Comparison of ENCODE assay signal across 18 cellular contexts in the genomic region with DNA sequence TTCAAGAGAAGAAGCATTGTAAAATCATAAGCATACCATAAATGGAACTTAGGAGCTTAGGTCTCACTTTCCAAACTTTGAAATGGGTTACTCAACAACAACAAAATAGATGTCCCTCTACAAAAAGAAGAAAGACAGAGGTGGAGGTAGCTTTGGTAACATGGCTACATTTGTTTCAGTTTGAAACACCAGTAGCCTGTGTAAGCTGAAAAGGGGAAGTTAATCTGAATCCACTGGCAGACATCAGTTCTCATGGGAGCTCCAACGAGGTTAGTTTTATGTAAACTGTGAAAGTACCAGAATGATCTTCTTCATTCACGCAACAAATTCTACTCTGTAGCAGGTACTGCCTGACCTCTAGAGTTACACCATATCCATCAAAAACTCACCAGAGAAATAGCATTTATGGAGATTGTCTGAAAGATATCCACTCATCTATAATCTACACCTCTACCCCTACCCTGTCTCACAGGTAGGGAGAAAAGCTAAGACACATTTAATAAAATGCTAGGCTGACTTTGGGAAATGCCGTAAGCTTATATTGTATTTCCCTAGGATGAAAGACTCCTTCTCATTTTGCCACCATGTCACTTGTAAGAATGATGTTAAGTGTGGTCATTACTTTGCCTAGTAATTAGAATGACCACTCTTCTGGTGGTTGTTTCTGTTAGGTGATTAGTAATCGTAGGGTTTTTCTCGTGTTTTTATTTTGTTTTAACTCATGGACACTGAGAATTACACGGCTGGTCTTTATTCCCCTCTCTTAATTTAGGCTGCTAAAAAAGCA.
DNase-seq lines count a peak whose midpoint lies in the region; ATAC-seq and TF ChIP-seq lines count a peak whose summit lies in the region.
"Had no signal": no experiment of that assay in that cellular context is flagged by ENCODE, and none has a peak within 500 bp of the region (broad histone marks: within the 10 kb centered on the region; RNA-seq: fewer than 3 reads in every experiment).

No MANE protein-coding gene starts in this region.

- H3K27me3 ChIP-seq in Karpas-422 (ENCODE audit: low read length) (no peaks in the 10 kb centered on the region), GM23248 (replicated peaks; ENCODE audit: insufficient read depth) (no peaks in the 10 kb centered on the region), adrenal gland (no peaks in the 10 kb centered on the region), esophagus muscularis mucosa (no peaks in the 10 kb centered on the region)
- H3K27me3 ChIP-seq: gastroesophageal sphincter had no signal

- TF ChIP-seq CTCF in GM20000 (IDR thresholded peaks at IDR 0.05; ENCODE audit: extremely low read depth, missing control alignments) (no peak), adrenal gland (IDR thresholded peaks at IDR 0.05) (no peak), esophagus muscularis mucosa (IDR thresholded peaks at IDR 0.05) (no peak)

- no peaks in the 10 kb centered on the region for H3F3A ChIP-seq in GM23248 (ENCODE audit: insufficient read depth)

- peaks cover 6% of the 10 kb centered on the region for H3K4me1 ChIP-seq in Karpas-422 (ENCODE audit: low read length)
- no peaks in the 10 kb centered on the region for H3K4me1 ChIP-seq in GM23248 (ENCODE audit: insufficient read depth)
- H3K4me1 ChIP-seq in adrenal gland (replicated peaks in 1 of 2): no peaks in the 10 kb centered on the region
- no peaks in the 10 kb centered on the region for H3K4me1 ChIP-seq in esophagus muscularis mucosa
- H3K4me1 ChIP-seq: gastroesophageal sphincter, left ventricle myocardium inferior, parathyroid adenoma had no signal

- H3K4me3 ChIP-seq in Karpas-422 (ENCODE audit: low read length) (no peak overlapping the region), GM23248 (no peak overlapping the region), adrenal gland (no peak overlapping the region), esophagus muscularis mucosa (no peak overlapping the region)
- H3K4me3 ChIP-seq: gastroesophageal sphincter, left ventricle myocardium inferior, thoracic aorta had no signal

- in situ Hi-C loops in GM23248 (cut with MboI): no loop called here

- peak; percentile 59 for DNase-seq in GM20000 (ENCODE audit: low spot score)
- peak; percentile 65 for DNase-seq in Karpas-422
- DNase-seq in GM23248: no peak
- no peak for DNase-seq in iPS-NIHi11 (ENCODE audit: low spot score)
- no peak for DNase-seq in adrenal gland
- no peak for DNase-seq in esophagus muscularis mucosa (ENCODE audit: extremely low spot score)
- DNase-seq: activated CD4-positive, alpha-beta T cell treated with anti-CD3 and anti-CD28 coated beads for 1 hour; activated naive CD4-positive, alpha-beta T cell treated with anti-CD3 and anti-CD28 coated beads, Interleukin-2, amount 10 ng/mL, durations not matched to agents 7 days and 5 days; left ventricle myocardium inferior; NCI-H2107; SHP77 treated with DMSO at 0.1 percent for 48 hours; stimulated activated CD4-positive, alpha-beta T cell treated with anti-CD3 and anti-CD28 coated beads, Interleukin-4, amount 100 ng/mL, for 1 hour had no signal

- no peak for TF ChIP-seq POLR2A in adrenal gland (IDR thresholded peaks at IDR 0.05)
- TF ChIP-seq POLR2A in esophagus muscularis mucosa (IDR thresholded peaks at IDR 0.05; ENCODE audit: low read depth): no peak

- WGBS in GM23248 (ENCODE audit: low coverage in 1 of 2, low lambda C conversion rate in 2 of 2, missing lambda C conversion rate in 2 of 2), 2 experiments: 30 to 40% methylated on average over 6 of the region's 6 CpGs
- WGBS in adrenal gland, 4 donors: 56 to 71% (median 65%) methylated on average over 6 of the region's 6 CpGs
- WGBS in esophagus muscularis mucosa: 78% methylated on average over 6 of the region's 6 CpGs

- H4K20me1 ChIP-seq in Karpas-422 (ENCODE audit: insufficient read depth, low read depth, low read length) (no peaks in the 10 kb centered on the region), GM23248 (ENCODE audit: insufficient read depth) (no peaks in the 10 kb centered on the region)

- no peaks in the 10 kb centered on the region for H3K9me3 ChIP-seq in Karpas-422 (ENCODE audit: low read length)
- H3K9me3 ChIP-seq in GM23248 (ENCODE audit: low read depth): no peaks in the 10 kb centered on the region
- H3K9me3 ChIP-seq in adrenal gland (replicated peaks in 1 of 3): no peaks in the 10 kb centered on the region
- H3K9me3 ChIP-seq in esophagus muscularis mucosa: no peaks in the 10 kb centered on the region
- H3K9me3 ChIP-seq: gastroesophageal sphincter, left ventricle myocardium inferior, thoracic aorta had no signal

- no peaks in the 10 kb centered on the region for H3K9me2 ChIP-seq in Karpas-422 (replicated peaks; ENCODE audit: insufficient read depth, low read length)
- no peaks in the 10 kb centered on the region for H3K9me2 ChIP-seq in GM23248 (ENCODE audit: insufficient read depth)

- H2AFZ ChIP-seq in Karpas-422 (ENCODE audit: low read length): no peak overlapping the region
- no peak overlapping the region for H2AFZ ChIP-seq in GM23248
- H2AFZ ChIP-seq: parathyroid adenoma had no signal

- no peak for TF ChIP-seq EP300 in esophagus muscularis mucosa (IDR thresholded peaks at IDR 0.05)

- intact Hi-C loops in adrenal gland (cut with DNase I): no loop called here
- intact Hi-C loops in esophagus muscularis mucosa (cut with DNase I): no loop called here

- peak; percentile 99 for ATAC-seq in GM18511 (IDR thresholded peaks at IDR 0.05; ENCODE audit: unreplicated experiment)
- peak; percentile 95 for ATAC-seq in HG02973 (IDR thresholded peaks at IDR 0.05; ENCODE audit: unreplicated experiment)
- ATAC-seq: gastroesophageal sphincter had no signal

- no peak overlapping the region for H3K27ac ChIP-seq in Karpas-422 (ENCODE audit: low read length)
- H3K27ac ChIP-seq in GM23248: no peak overlapping the region
- H3K27ac ChIP-seq in adrenal gland: no peak overlapping the region
- H3K27ac ChIP-seq in esophagus muscularis mucosa (replicated peaks in 1 of 4): no peak overlapping the region
- H3K27ac ChIP-seq: C4-2B, gastroesophageal sphincter, left ventricle myocardium inferior, parathyroid adenoma, thoracic aorta had no signal

- H3K79me2 ChIP-seq in Karpas-422 (ENCODE audit: low read length) (no peaks in the 10 kb centered on the region), GM23248 (ENCODE audit: insufficient read depth) (no peaks in the 10 kb centered on the region)
- H3K79me2 ChIP-seq: parathyroid adenoma had no signal

- H3K4me2 ChIP-seq in Karpas-422 (ENCODE audit: low read depth, low read length, poor library complexity, severe bottlenecking): no peak overlapping the region
- H3K4me2 ChIP-seq in GM23248 (ENCODE audit: unreplicated experiment): no peak overlapping the region

- H3K9ac ChIP-seq in Karpas-422 (ENCODE audit: low read length) (no peak overlapping the region), GM23248 (no peak overlapping the region)
- H3K9ac ChIP-seq: parathyroid adenoma had no signal

- H3K36me3 ChIP-seq in Karpas-422 (ENCODE audit: insufficient read depth, low read length) (no peaks in the 10 kb centered on the region), GM23248 (ENCODE audit: low read depth) (no peaks in the 10 kb centered on the region), adrenal gland (replicated peaks in 1 of 2) (no peaks in the 10 kb centered on the region), esophagus muscularis mucosa (no peaks in the 10 kb centered on the region)
- H3K36me3 ChIP-seq: gastroesophageal sphincter, left ventricle myocardium inferior, thoracic aorta had no signal

Comparison
In these comparisons a context has a peak if more than half of its experiments do, and no peak if none do; other contexts are left out.
1. DNase-seq: peak in GM20000 (single experiment) and Karpas-422 (single experiment); none in GM23248 (single experiment), iPS-NIHi11 (single experiment), adrenal gland (0 of 7) and esophagus muscularis mucosa (single experiment).